ENCODE assay signal across 11 cellular contexts in the genomic region with DNA sequence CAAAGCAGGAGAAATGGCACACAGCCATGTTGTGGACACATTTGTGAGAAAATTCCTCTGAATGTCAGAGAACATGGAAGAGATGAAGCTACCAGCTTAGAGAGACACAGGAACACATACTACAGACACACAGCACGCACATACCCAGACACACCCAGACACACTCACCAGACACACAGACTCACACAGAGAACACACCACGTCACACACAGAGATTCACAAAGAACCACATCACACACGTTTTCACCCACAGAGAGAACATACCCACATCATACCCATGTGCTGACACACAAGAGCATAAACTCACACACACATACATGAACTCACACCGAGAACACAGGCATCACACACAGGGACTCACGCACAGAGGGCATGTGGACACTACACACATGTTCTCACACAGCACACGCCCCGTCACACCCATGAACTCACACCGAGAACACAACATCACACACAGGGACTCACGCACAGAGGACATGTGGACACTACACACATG.
DNase-seq lines count a peak whose midpoint lies in the region; ATAC-seq and TF ChIP-seq lines count a peak whose summit lies in the region.
"Had no signal": no experiment of that assay in that cellular context is flagged by ENCODE, and none has a peak within 500 bp of the region (broad histone marks: within the 10 kb centered on the region; RNA-seq: fewer than 3 reads in every experiment).

No MANE protein-coding gene starts in this region.

- CTCF ChIA-PET in activated naive CD4-positive, alpha-beta T cell treated with anti-CD3 and anti-CD28 coated beads for 36 hours (lab: Charles Lee) = no interaction called here

- no peak for TF ChIP-seq CTCF in natural killer cell (IDR thresholded peaks at IDR 0.05)
- no peak for TF ChIP-seq CTCF in transverse colon (IDR thresholded peaks at IDR 0.05)

- H3K9ac ChIP-seq in adipocyte (ENCODE audit: low read length) = peak overlapping the region; percentile 63

- H3K27ac ChIP-seq in transverse colon = peak overlapping the region; percentile 59 to 73 (median 68)

- intact Hi-C loops in activated naive CD4-positive, alpha-beta T cell treated with anti-CD3 and anti-CD28 coated beads for 36 hours (cut with micrococcal nuclease) = no loop called here
- intact Hi-C loops in natural killer cell (cut with micrococcal nuclease) (no loop called here), transverse colon (cut with DNase I; ENCODE audit: low total_unique reads) (no loop called here)

- ATAC-seq in natural killer cell (no peak), GM18873 (IDR thresholded peaks at IDR 0.05; ENCODE audit: low FRiP score, unreplicated experiment) (no peak)
- ATAC-seq: PC-3 had no signal

- no peaks in the 10 kb centered on the region for H3K9me3 Mint-ChIP-seq in activated naive CD4-positive, alpha-beta T cell treated with anti-CD3 and anti-CD28 coated beads for 36 hours
- no peaks in the 10 kb centered on the region for H3K9me3 Mint-ChIP-seq in natural killer cell

- no peak for TF ChIP-seq POLR2A in transverse colon (IDR thresholded peaks at IDR 0.05)

- H3K9me3 ChIP-seq in adipocyte (ENCODE audit: control insufficient read depth, low read length) (no peaks in the 10 kb centered on the region), transverse colon (no peaks in the 10 kb centered on the region)

- no peak overlapping the region for H3K4me3 Mint-ChIP-seq in activated naive CD4-positive, alpha-beta T cell treated with anti-CD3 and anti-CD28 coated beads for 36 hours
- H3K4me3 Mint-ChIP-seq in natural killer cell = peak overlapping the region; percentile 3

- H3K4me1 Mint-ChIP-seq in activated naive CD4-positive, alpha-beta T cell treated with anti-CD3 and anti-CD28 coated beads for 36 hours (ENCODE audit: low read depth) = peaks cover 18% of the 10 kb centered on the region
- H3K4me1 Mint-ChIP-seq in natural killer cell = peaks cover 51 to 62% of the 10 kb centered on the region in 2 donors

- peaks cover 42% of the 10 kb centered on the region for H3K4me1 ChIP-seq in adipocyte (ENCODE audit: control insufficient read depth, insufficient read depth, low read length)
- H3K4me1 ChIP-seq in transverse colon = peaks cover 0 to 17% (median 6%) of the 10 kb centered on the region in 4 donors

- H3K27ac Mint-ChIP-seq in activated naive CD4-positive, alpha-beta T cell treated with anti-CD3 and anti-CD28 coated beads for 36 hours = no peak overlapping the region
- peak overlapping the region; percentile 0 to 98 for H3K27ac Mint-ChIP-seq in natural killer cell

- H3K27me3 ChIP-seq in adipocyte (replicated peaks; ENCODE audit: control insufficient read depth, insufficient read depth, low read length) (no peaks in the 10 kb centered on the region), transverse colon (no peaks in the 10 kb centered on the region)

- 90 to 100% methylated on average over 1 to 9 of the region's 9 CpGs for WGBS in transverse colon (ENCODE audit: low coverage in 1 of 2), 2 donors

- H3K4me3 ChIP-seq in adipocyte (ENCODE audit: low read length) (no peak overlapping the region), transverse colon (no peak overlapping the region)

- H3K36me3 Mint-ChIP-seq in activated naive CD4-positive, alpha-beta T cell treated with anti-CD3 and anti-CD28 coated beads for 36 hours (ENCODE audit: low read depth) = no peaks in the 10 kb centered on the region
- H3K36me3 Mint-ChIP-seq in natural killer cell = no peaks in the 10 kb centered on the region

- in situ Hi-C loops in transverse colon (cut with MboI; ENCODE audit: low pct_ligation_motif_present in 1 of 4, low pct_unique_long_range_greater_than_20kb in 1 of 4, low sequenced_read_pairs in 3 of 4) = no loop called here

- no peak for TF ChIP-seq EP300 in transverse colon (IDR thresholded peaks at IDR 0.05; ENCODE audit: low read depth)

- peak; percentile 3 for DNase-seq in activated naive CD4-positive, alpha-beta T cell treated with anti-CD3 and anti-CD28 coated beads for 36 hours
- DNase-seq in activated naive CD4-positive, alpha-beta T cell (lab: John Stamatoyannopoulos, UW) = no peak
- DNase-seq in adipocyte (ENCODE audit: low read depth) (no peak), natural killer cell (no peak), transverse colon (no peak), glomerular visceral epithelial cell (ENCODE audit: extremely low spot score) (no peak), NCI-H524 (lab: John Stamatoyannopoulos, UW) (no peak)
- DNase-seq: GF-D8, midbrain, PC-3 had no signal

- H3K27me3 Mint-ChIP-seq in activated naive CD4-positive, alpha-beta T cell treated with anti-CD3 and anti-CD28 coated beads for 36 hours (ENCODE audit: low read depth) = no peaks in the 10 kb centered on the region
- no peaks in the 10 kb centered on the region for H3K27me3 Mint-ChIP-seq in natural killer cell (ENCODE audit: low read depth in 2 of 2)

- H3K36me3 ChIP-seq in adipocyte (ENCODE audit: control insufficient read depth, insufficient read depth, low read length, severe bottlenecking) (no peaks in the 10 kb centered on the region), transverse colon (no peaks in the 10 kb centered on the region)
